In the genomic region with DNA sequence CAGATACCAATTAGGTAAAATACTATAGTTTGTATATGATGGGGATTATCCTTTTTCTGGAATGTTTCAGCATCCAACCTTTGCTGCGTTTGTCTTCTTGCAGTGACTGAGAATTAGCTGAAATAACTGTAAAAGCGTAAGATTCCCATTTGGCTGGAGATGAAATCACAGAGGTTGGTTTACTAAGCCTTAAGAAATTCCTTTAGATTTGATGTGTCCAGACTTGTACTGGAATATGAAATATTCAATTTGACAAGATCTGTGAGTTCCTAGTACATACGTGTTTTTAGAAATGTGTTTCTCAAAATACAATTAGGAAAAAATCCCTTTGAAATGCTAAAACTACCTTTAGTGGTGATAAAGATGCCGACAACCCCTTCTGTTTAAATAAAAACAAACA, we compare ENCODE assay signal across 31 cellular contexts.
"Had no signal": no experiment of that assay in that cellular context is flagged by ENCODE, and none has a peak within 500 bp of the region (broad histone marks: within the 10 kb centered on the region; RNA-seq: fewer than 3 reads in every experiment).

No MANE protein-coding gene starts in this region.

- H3K36me3 ChIP-seq: brain microvascular endothelial cell, cardiac muscle cell, colonic mucosa, esophagus muscularis mucosa had no signal

- H3K9me3 ChIP-seq: colonic mucosa, esophagus muscularis mucosa had no signal

- DNase-seq: activated B cell treated with CpG ODN at 0.5 μM for 24 hours; activated CD4-positive, alpha-beta T cell treated with anti-CD3 and anti-CD28 coated beads for 48 hours; activated CD4-positive, alpha-beta T cell treated with anti-CD3 and anti-CD28 coated beads, Interleukin-2, amount 50 U/mL, for 1 hour; activated CD4-positive, alpha-beta T cell treated with anti-CD3 and anti-CD28 coated beads, Interleukin-2, amount 50 U/mL, for 48 hours; activated CD8-positive, alpha-beta memory T cell treated with anti-CD3 and anti-CD28 coated beads for 24 hours; activated CD8-positive, alpha-beta T cell treated with anti-CD3 and anti-CD28 coated beads for 36 hours; activated effector memory CD4-positive, alpha-beta T cell treated with Interleukin-2 at 50 U/mL for 16 hours; activated gamma-delta T cell treated with Interleukin-2 at 50 U/mL for 16 hours; activated naive CD4-positive, alpha-beta T cell treated with anti-CD3 and anti-CD28 coated beads, Interleukin-2, amount 50 U/mL, for 16 hours; activated naive CD4-positive, alpha-beta T cell treated with Interleukin-2 at 50 U/mL for 16 hours; activated T-cell treated with anti-CD3 and anti-CD28 coated beads, Interleukin-2, amount 50 U/mL, for 4 hours; amniotic stem cell; anterior cingulate cortex; brain microvascular endothelial cell; central memory CD4-positive, alpha-beta T cell; cerebellar nuclear complex; colonic mucosa; effector CD8-positive, alpha-beta T cell; erythroblast; head of caudate nucleus; T-cell; T-helper 9 cell; WERI-Rb-1 had no signal

- H3K27ac Mint-ChIP-seq: activated B cell treated with CpG ODN at 0.5 μM for 24 hours; activated CD8-positive, alpha-beta T cell treated with anti-CD3 and anti-CD28 coated beads for 36 hours; activated naive CD8-positive, alpha-beta T cell; activated T-helper 17 cell treated with anti-CD3 and anti-CD28 coated beads, Interleukin-2, amount 50 U/mL, for 72 hours; T-cell; T-helper 1 cell treated with Interleukin-12 subunit alpha and Interleukin-12 subunit beta and Interleukin-4 antibody, amounts not matched to agents 30 μg/mL and 1 μg/mL, for 36 hours had no signal

- H3K4me3 ChIP-seq: cardiac muscle cell, colonic mucosa, esophagus muscularis mucosa had no signal

- H3K36me3 Mint-ChIP-seq: activated naive CD8-positive, alpha-beta T cell had no signal

- H3K27me3 ChIP-seq: brain microvascular endothelial cell, cardiac muscle cell, colonic mucosa, esophagus muscularis mucosa had no signal

- H3K9me3 Mint-ChIP-seq: activated B cell treated with CpG ODN at 0.5 μM for 24 hours; activated CD8-positive, alpha-beta T cell treated with anti-CD3 and anti-CD28 coated beads for 36 hours; activated T-cell treated with anti-CD3 and anti-CD28 coated beads, Interleukin-2, amount 50 U/mL, for 4 hours; activated T-helper 17 cell treated with anti-CD3 and anti-CD28 coated beads, Interleukin-2, amount 50 U/mL, for 72 hours; T-cell; T-helper 1 cell treated with Interleukin-12 subunit alpha and Interleukin-12 subunit beta and Interleukin-4 antibody, amounts not matched to agents 30 μg/mL and 1 μg/mL, for 36 hours had no signal

- H3K4me3 Mint-ChIP-seq: activated B cell treated with CpG ODN at 0.5 μM for 24 hours; activated CD8-positive, alpha-beta T cell treated with anti-CD3 and anti-CD28 coated beads for 36 hours; activated naive CD8-positive, alpha-beta T cell; activated T-cell treated with anti-CD3 and anti-CD28 coated beads, Interleukin-2, amount 50 U/mL, for 4 hours; activated T-helper 17 cell treated with anti-CD3 and anti-CD28 coated beads, Interleukin-2, amount 50 U/mL, for 72 hours; T-cell; T-helper 1 cell treated with Interleukin-12 subunit alpha and Interleukin-12 subunit beta and Interleukin-4 antibody, amounts not matched to agents 30 μg/mL and 1 μg/mL, for 36 hours had no signal

- H3K27me3 Mint-ChIP-seq: activated T-helper 17 cell treated with anti-CD3 and anti-CD28 coated beads, Interleukin-2, amount 50 U/mL, for 72 hours had no signal

- ATAC-seq: activated CD4-positive, CD25-positive, alpha-beta regulatory T cell treated with anti-CD3 and anti-CD28 coated beads, Interleukin-2, amount 50 U/mL, for 24 hours; activated CD8-positive, alpha-beta T cell treated with anti-CD3 and anti-CD28 coated beads for 36 hours; activated T-cell treated with anti-CD3 and anti-CD28 coated beads, Interleukin-2, amount 50 U/mL, for 4 hours; activated T-helper 17 cell treated with anti-CD3 and anti-CD28 coated beads, Interleukin-2, amount 50 U/mL, for 72 hours; T-cell had no signal

- FAIRE-seq: astrocyte, endothelial cell of umbilical vein had no signal

- H3K4me1 Mint-ChIP-seq: activated B cell treated with CpG ODN at 0.5 μM for 24 hours had no signal

- H3K27ac ChIP-seq: brain microvascular endothelial cell, cardiac muscle cell, colonic mucosa, esophagus muscularis mucosa, WERI-Rb-1 had no signal
